Comparison of ENCODE assay signal across 17 cellular contexts in genomic region chr10:1575481-1576244, GRCh38.
"Had no signal": no experiment of that assay in that cellular context is flagged by ENCODE, and none has a peak within 500 bp of the region (broad histone marks: within the 10 kb centered on the region; RNA-seq: fewer than 3 reads in every experiment).

No MANE protein-coding gene starts in this region.

- H3K27me3 ChIP-seq: body of pancreas, tibial nerve had no signal

- H3K36me3 Mint-ChIP-seq: natural killer cell treated with Interleukin-12 subunit alpha and Interleukin-12 subunit beta and Interleukin-15 and Interleukin-18, amount 100 ng/mL, for 72 hours; WTC11 had no signal

- DNase-seq: activated CD4-positive, alpha-beta T cell treated with anti-CD3 and anti-CD28 coated beads, Interleukin-2, amount 10 ng/mL, durations not matched to agents 7 days and 5 days; activated effector memory CD4-positive, alpha-beta T cell treated with Interleukin-2 at 50 U/mL for 16 hours; activated T-cell treated with anti-CD3 and anti-CD28 coated beads, Interleukin-2, amount 50 U/mL, for 1 hour; amniotic stem cell; body of pancreas; effector memory CD4-positive, alpha-beta T cell; heart right ventricle; left lung; T-helper 1 cell had no signal

- H3K27ac Mint-ChIP-seq: activated CD4-positive, alpha-beta T cell treated with anti-CD3 and anti-CD28 coated beads, Interleukin-2, amount 10 ng/mL, durations not matched to agents 7 days and 5 days; activated naive CD4-positive, alpha-beta T cell treated with anti-CD3 and anti-CD28 coated beads, Interleukin-2, amount 50 U/mL, for 72 hours; memory B cell; natural killer cell treated with Interleukin-12 subunit alpha and Interleukin-12 subunit beta and Interleukin-15 and Interleukin-18, amount 100 ng/mL, for 72 hours; WTC11 had no signal

- H3K27ac ChIP-seq: body of pancreas, heart right ventricle, left lung, tibial nerve had no signal

- H3K27me3 Mint-ChIP-seq: activated CD4-positive, alpha-beta T cell treated with anti-CD3 and anti-CD28 coated beads, Interleukin-2, amount 10 ng/mL, durations not matched to agents 7 days and 5 days; natural killer cell treated with Interleukin-12 subunit alpha and Interleukin-12 subunit beta and Interleukin-15 and Interleukin-18, amount 100 ng/mL, for 72 hours had no signal

- ATAC-seq: activated naive CD4-positive, alpha-beta T cell treated with anti-CD3 and anti-CD28 coated beads, Interleukin-2, amount 50 U/mL, for 72 hours; body of pancreas; heart right ventricle; left lung; WTC11 had no signal

- H3K4me1 ChIP-seq: body of pancreas, heart right ventricle, left lung, tibial nerve had no signal

- H3K36me3 ChIP-seq: heart right ventricle, left lung, tibial nerve had no signal

- H3K4me1 Mint-ChIP-seq: activated CD4-positive, alpha-beta T cell treated with anti-CD3 and anti-CD28 coated beads, Interleukin-2, amount 10 ng/mL, durations not matched to agents 7 days and 5 days; central memory CD8-positive, alpha-beta T cell; WTC11 had no signal

- H3K4me3 ChIP-seq: body of pancreas, heart right ventricle, left lung, tibial nerve had no signal

- FAIRE-seq: frontal cortex, islet of Langerhans had no signal

- H3K4me3 Mint-ChIP-seq: activated CD4-positive, alpha-beta T cell treated with anti-CD3 and anti-CD28 coated beads, Interleukin-2, amount 10 ng/mL, durations not matched to agents 7 days and 5 days; central memory CD8-positive, alpha-beta T cell; memory B cell; natural killer cell treated with Interleukin-12 subunit alpha and Interleukin-12 subunit beta and Interleukin-15 and Interleukin-18, amount 100 ng/mL, for 72 hours; WTC11 had no signal

- H3K9me3 ChIP-seq: body of pancreas, heart right ventricle, left lung, tibial nerve had no signal
